In the genomic region with DNA sequence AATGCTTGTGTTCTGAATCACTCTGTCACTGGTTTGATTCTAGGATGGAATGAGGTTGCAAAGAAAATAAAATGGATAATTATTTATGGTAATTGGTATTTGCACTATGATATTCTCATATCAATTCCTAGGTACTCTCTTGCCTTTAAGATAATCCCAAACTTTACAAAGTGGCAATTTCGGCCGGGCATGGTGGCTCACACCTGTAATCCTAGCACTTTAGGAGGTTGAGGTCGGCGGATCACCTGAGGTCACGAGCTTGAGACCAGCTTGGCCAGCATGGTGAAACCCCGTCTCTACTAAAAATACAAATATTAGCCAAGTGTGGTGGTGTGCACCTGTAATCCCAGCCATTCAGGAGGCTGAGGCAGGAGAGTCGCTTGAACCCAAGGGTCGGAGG, we compare ENCODE assay signal across 24 cellular contexts.
"Had no signal": no experiment of that assay in that cellular context is flagged by ENCODE, and none has a peak within 500 bp of the region (broad histone marks: within the 10 kb centered on the region; RNA-seq: fewer than 3 reads in every experiment).

No MANE protein-coding gene starts in this region.

- H3K27ac ChIP-seq: colonic mucosa, coronary artery, dorsolateral prefrontal cortex, epithelial cell of prostate, esophagus muscularis mucosa, esophagus squamous epithelium, foreskin keratinocyte, gastrocnemius medialis, gastroesophageal sphincter, heart left ventricle, heart right ventricle had no signal

- H3K4me1 ChIP-seq: colonic mucosa, esophagus squamous epithelium, foreskin keratinocyte, gastrocnemius medialis, heart left ventricle, heart right ventricle had no signal

- H3K36me3 ChIP-seq: colonic mucosa, esophagus muscularis mucosa, esophagus squamous epithelium, gastrocnemius medialis, gastroesophageal sphincter, heart left ventricle, heart right ventricle had no signal

- H3K4me3 ChIP-seq: colonic mucosa, coronary artery, dorsolateral prefrontal cortex, esophagus muscularis mucosa, esophagus squamous epithelium, gastrocnemius medialis, gastroesophageal sphincter, heart left ventricle, heart right ventricle had no signal

- H3K27me3 ChIP-seq: colonic mucosa, dorsolateral prefrontal cortex, esophagus muscularis mucosa, esophagus squamous epithelium, gastrocnemius medialis, gastroesophageal sphincter, heart left ventricle, heart right ventricle had no signal

- H3K9me3 ChIP-seq: colonic mucosa, esophagus muscularis mucosa, esophagus squamous epithelium, gastrocnemius medialis, gastroesophageal sphincter had no signal

- DNase-seq: colonic mucosa; cortex of kidney; dermis blood vessel endothelial cell; dorsolateral prefrontal cortex; effector CD4-positive, alpha-beta T cell; effector CD8-positive, alpha-beta T cell; effector memory CD4-positive, alpha-beta T cell; effector memory CD8-positive, alpha-beta T cell; endodermal cell; erythroblast; esophagus squamous epithelium; foreskin fibroblast; foreskin keratinocyte; foreskin melanocyte; gastrocnemius medialis; glutamatergic neuron; head of caudate nucleus; heart left ventricle; heart right ventricle had no signal

- ATAC-seq: effector memory CD8-positive, alpha-beta T cell; esophagus mucosa; foreskin keratinocyte; gastrocnemius medialis; gastroesophageal sphincter; heart left ventricle; heart right ventricle had no signal
